25 cellular contexts compared by ENCODE assay signal in the genomic region with DNA sequence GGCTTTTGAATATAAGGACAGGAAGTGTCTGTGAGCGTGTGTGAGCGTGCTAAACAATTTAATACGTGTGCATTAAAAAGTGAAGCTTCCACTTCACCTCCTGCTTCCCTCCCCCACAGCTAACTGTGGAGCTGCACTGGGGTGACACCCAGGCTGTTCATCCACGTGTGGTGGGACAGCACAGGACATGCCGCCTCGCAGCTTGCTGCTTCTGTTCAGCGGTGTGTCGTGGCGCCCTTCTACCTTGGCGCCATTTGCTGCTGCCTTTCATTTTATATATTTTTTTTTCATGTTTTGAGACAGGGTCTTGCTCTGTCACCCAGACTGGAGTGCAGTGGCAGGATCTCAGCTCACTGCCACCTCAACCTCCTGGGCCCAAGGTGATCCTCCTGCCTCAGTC.
"Had no signal": no experiment of that assay in that cellular context is flagged by ENCODE, and none has a peak within 500 bp of the region (broad histone marks: within the 10 kb centered on the region; RNA-seq: fewer than 3 reads in every experiment).

No MANE protein-coding gene starts in this region.

- ATAC-seq: effector memory CD8-positive, alpha-beta T cell; esophagus mucosa; foreskin keratinocyte; gastrocnemius medialis; gastroesophageal sphincter had no signal

- H3K9me3 ChIP-seq: colonic mucosa, esophagus muscularis mucosa, esophagus squamous epithelium, gastrocnemius medialis, gastroesophageal sphincter, heart right ventricle had no signal

- DNase-seq: colonic mucosa; cortex of kidney; dermis blood vessel endothelial cell; effector CD4-positive, alpha-beta T cell; effector CD8-positive, alpha-beta T cell; effector memory CD4-positive, alpha-beta T cell; effector memory CD8-positive, alpha-beta T cell; endodermal cell; esophagus squamous epithelium; foreskin fibroblast; foreskin keratinocyte; foreskin melanocyte; gastrocnemius medialis; glutamatergic neuron had no signal

- H3K4me1 ChIP-seq: colonic mucosa, foreskin keratinocyte, gastrocnemius medialis had no signal

- FAIRE-seq: colon, endometrium, endothelial cell of umbilical vein, frontal cortex had no signal

- H3K4me3 ChIP-seq: colonic mucosa, coronary artery, dorsolateral prefrontal cortex, esophagus muscularis mucosa, esophagus squamous epithelium, gastrocnemius medialis, gastroesophageal sphincter, heart right ventricle had no signal

- H3K36me3 ChIP-seq: colonic mucosa, gastrocnemius medialis, gastroesophageal sphincter had no signal

- H3K27ac ChIP-seq: colonic mucosa, coronary artery, epithelial cell of prostate, esophagus muscularis mucosa, esophagus squamous epithelium, foreskin keratinocyte, gastrocnemius medialis, gastroesophageal sphincter, heart right ventricle had no signal

- H3K27me3 ChIP-seq: colonic mucosa, dorsolateral prefrontal cortex, esophagus squamous epithelium, foreskin keratinocyte had no signal
